Comparison of ENCODE assay signal across 2 cellular contexts in the genomic region with DNA sequence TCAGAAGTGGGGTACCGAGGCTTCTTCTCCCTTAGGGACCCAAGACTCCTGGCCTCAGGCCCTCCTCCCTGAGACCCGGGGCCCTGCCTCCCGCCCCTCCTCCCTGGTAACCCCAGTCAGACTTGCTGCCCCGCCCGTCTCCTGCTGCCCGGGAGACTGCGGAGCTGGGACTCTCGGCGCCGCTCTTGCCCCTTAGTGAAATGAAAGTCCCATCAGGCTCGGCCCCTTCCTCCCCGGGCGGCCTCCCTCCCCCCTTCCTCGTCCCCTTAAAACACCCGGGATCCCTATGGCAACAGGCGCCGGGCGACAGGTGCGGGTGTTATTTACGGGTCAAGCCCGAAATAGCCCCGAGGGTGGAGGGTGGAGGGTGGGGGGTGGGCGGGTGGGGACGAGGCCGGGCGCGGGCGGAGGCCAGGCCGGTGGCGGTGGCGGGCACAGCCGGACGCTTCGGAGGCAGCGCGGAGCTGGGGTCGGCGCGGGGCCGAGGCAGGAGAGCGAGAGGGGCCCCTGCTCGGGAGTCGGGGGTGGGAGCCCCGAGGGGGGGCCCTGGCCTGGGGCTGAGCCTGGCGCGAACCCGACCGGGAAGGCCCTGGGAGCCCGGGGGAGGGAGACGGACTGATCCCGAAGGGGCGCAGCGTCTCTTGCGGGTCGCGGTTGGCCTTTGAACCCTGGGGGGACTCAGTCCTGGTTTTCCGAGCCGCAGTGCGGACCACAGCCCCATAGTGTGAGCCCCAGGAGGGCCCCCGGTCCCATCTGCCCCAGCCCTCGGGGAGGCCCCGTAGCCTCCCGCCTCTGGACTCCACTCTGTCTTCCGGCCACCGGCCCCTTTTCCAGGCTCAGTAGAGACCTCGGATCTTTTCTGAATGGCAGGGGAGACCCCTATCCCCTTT.
TF ChIP-seq lines count a peak whose summit lies in the region.

A gene with protein sequence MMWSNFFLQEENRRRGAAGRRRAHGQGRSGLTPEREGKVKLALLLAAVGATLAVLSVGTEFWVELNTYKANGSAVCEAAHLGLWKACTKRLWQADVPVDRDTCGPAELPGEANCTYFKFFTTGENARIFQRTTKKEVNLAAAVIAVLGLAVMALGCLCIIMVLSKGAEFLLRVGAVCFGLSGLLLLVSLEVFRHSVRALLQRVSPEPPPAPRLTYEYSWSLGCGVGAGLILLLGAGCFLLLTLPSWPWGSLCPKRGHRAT (plus strand): TSS at position 414 of the 890 bp plus-strand sequence. CDS start 1,241 bp downstream, outside the sequence.

TF ChIP-seq in A549, 52 proteins besides CTCF, POLR2A, EP300 and RAD21 (continues in another document):
- peak; percentile 93 for TF ChIP-seq TP53 (CRISPR knock-in tag; IDR thresholded peaks at IDR 0.05)
- peak; percentile 83; the same call in 1 of the 2 replicates for TF ChIP-seq TFCP2L1 (CRISPR knock-in tag; IDR thresholded peaks at IDR 0.05)
- no peak for TF ChIP-seq GATA3 (IDR thresholded peaks at IDR 0.05; ENCODE audit: borderline replicate concordance)
- TF ChIP-seq ZC3H11A (IDR thresholded peaks at IDR 0.05): no peak
- TF ChIP-seq CHD2 (IDR thresholded peaks at IDR 0.05; ENCODE audit: low read length, partially characterized antibody): peak; percentile 12
- TF ChIP-seq HOXB13 (CRISPR knock-in tag; IDR thresholded peaks at IDR 0.05; ENCODE audit: low read depth): peak; percentile 73; the same call in 1 of the 2 replicates
- TF ChIP-seq, protein P1, sequence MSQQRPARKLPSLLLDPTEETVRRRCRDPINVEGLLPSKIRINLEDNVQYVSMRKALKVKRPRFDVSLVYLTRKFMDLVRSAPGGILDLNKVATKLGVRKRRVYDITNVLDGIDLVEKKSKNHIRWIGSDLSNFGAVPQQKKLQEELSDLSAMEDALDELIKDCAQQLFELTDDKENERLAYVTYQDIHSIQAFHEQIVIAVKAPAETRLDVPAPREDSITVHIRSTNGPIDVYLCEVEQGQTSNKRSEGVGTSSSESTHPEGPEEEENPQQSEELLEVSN (IDR thresholded peaks at IDR 0.05; ENCODE audit: borderline replicate concordance, low read depth): no peak
- TF ChIP-seq NR3C1 (IDR thresholded peaks at IDR 0.05): no peak
- TF ChIP-seq, protein P2, sequence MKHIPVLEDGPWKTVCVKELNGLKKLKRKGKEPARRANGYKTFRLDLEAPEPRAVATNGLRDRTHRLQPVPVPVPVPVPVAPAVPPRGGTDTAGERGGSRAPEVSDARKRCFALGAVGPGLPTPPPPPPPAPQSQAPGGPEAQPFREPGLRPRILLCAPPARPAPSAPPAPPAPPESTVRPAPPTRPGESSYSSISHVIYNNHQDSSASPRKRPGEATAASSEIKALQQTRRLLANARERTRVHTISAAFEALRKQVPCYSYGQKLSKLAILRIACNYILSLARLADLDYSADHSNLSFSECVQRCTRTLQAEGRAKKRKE (CRISPR knock-in tag; IDR thresholded peaks at IDR 0.05; ENCODE audit: low read depth): no peak
- no peak for TF ChIP-seq SREBF2 (IDR thresholded peaks at IDR 0.05)
- TF ChIP-seq RFX5 (IDR thresholded peaks at IDR 0.05): no peak
- no peak for TF ChIP-seq CBX8 (IDR thresholded peaks at IDR 0.05)
- TF ChIP-seq HDAC2 (IDR thresholded peaks at IDR 0.05): no peak
- TF ChIP-seq, protein P3, sequence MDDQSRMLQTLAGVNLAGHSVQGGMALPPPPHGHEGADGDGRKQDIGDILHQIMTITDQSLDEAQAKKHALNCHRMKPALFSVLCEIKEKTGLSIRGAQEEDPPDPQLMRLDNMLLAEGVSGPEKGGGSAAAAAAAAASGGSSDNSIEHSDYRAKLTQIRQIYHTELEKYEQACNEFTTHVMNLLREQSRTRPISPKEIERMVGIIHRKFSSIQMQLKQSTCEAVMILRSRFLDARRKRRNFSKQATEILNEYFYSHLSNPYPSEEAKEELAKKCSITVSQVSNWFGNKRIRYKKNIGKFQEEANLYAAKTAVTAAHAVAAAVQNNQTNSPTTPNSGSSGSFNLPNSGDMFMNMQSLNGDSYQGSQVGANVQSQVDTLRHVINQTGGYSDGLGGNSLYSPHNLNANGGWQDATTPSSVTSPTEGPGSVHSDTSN (IDR thresholded peaks at IDR 0.05): no peak; the same call in none of the 2 replicates
- TF ChIP-seq CHD4 (IDR thresholded peaks at IDR 0.05; ENCODE audit: borderline replicate concordance): no peak
- TF ChIP-seq RCOR1 (IDR thresholded peaks at IDR 0.05; ENCODE audit: low read depth, low read length): no peak
- 0 out of 2 replicates have a peak, but pooled peaks have one; percentile 49 for TF ChIP-seq RARB (CRISPR knock-in tag; IDR thresholded peaks at IDR 0.05)
- TF ChIP-seq POLR2AphosphoS2 (conservative IDR thresholded peaks at IDR 0.05; ENCODE audit: low read length): no peak
- peak; percentile 75 for TF ChIP-seq HOXA7 (CRISPR knock-in tag; IDR thresholded peaks at IDR 0.05)
- TF ChIP-seq, protein P4, sequence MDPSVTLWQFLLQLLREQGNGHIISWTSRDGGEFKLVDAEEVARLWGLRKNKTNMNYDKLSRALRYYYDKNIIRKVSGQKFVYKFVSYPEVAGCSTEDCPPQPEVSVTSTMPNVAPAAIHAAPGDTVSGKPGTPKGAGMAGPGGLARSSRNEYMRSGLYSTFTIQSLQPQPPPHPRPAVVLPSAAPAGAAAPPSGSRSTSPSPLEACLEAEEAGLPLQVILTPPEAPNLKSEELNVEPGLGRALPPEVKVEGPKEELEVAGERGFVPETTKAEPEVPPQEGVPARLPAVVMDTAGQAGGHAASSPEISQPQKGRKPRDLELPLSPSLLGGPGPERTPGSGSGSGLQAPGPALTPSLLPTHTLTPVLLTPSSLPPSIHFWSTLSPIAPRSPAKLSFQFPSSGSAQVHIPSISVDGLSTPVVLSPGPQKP (IDR thresholded peaks at IDR 0.05; ENCODE audit: low read depth, low read length): no peak
- TF ChIP-seq EHMT2 (IDR thresholded peaks at IDR 0.05; ENCODE audit: low read depth): no peak
- no peak for TF ChIP-seq CEBPB (IDR thresholded peaks at IDR 0.05)
- TF ChIP-seq FOSB (CRISPR knock-in tag; IDR thresholded peaks at IDR 0.05): peak; percentile 84
- no peak for TF ChIP-seq MAZ (IDR thresholded peaks at IDR 0.05; ENCODE audit: borderline replicate concordance, low read depth, low read length)
- TF ChIP-seq, protein P5, sequence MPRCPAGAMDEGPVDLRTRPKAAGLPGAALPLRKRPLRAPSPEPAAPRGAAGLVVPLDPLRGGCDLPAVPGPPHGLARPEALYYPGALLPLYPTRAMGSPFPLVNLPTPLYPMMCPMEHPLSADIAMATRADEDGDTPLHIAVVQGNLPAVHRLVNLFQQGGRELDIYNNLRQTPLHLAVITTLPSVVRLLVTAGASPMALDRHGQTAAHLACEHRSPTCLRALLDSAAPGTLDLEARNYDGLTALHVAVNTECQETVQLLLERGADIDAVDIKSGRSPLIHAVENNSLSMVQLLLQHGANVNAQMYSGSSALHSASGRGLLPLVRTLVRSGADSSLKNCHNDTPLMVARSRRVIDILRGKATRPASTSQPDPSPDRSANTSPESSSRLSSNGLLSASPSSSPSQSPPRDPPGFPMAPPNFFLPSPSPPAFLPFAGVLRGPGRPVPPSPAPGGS (IDR thresholded peaks at IDR 0.05): peak; percentile 69; the same call in 1 of the 3 replicates
- no peak; the same call in 1 of the 3 replicates for TF ChIP-seq SMC3 (IDR thresholded peaks at IDR 0.05)
- TF ChIP-seq JUN (IDR thresholded peaks at IDR 0.05): peak in 1 of 2 experiments; percentile 84; a peak in 3 of 5 replicates

TF ChIP-seq in GM12891, 5 proteins besides CTCF, POLR2A, EP300 and RAD21:
- TF ChIP-seq SPI1 (IDR thresholded peaks at IDR 0.05; ENCODE audit: low read depth, low read length): no peak
- TF ChIP-seq POLR2AphosphoS5 (IDR thresholded peaks at IDR 0.05; ENCODE audit: low read depth, low read length): no peak
- no peak for TF ChIP-seq TAF1 (IDR thresholded peaks at IDR 0.05; ENCODE audit: low read depth, low read length)
- TF ChIP-seq PAX5 (IDR thresholded peaks at IDR 0.05; ENCODE audit: insufficient read depth, low read length, severe bottlenecking): no peak
